Comparison of ENCODE assay signal across 10 cellular contexts in the genomic region with DNA sequence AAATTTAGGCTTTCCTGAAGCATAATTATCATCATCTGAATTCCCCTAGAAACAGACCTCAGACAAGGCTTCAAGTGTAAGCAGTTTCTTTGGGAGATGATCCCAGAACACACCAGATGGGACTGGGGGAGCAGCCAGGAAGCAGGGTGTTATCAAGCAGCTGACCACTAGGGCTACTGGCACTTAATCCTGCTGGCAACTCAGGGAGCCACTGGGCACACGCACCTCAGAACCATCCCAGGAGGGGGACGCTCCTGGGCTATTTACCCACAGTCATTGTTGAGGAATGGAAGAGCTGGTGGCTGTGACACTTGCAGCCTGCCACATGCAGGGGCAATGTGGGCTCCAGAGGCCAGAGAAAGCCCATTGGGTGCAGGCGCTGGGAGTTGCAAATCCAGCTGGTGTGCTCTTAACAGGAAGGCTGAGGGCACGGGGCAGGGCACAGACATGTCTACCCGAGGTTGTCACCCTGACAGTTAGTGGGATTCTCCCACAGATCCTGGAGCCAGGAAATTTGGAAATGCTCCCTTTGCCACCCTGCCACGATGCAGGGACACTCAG. TPM values are rescaled to one million over a fixed set of nuclear protein-coding genes. Genes with fewer than 3 reads are reported as not detected.
DNase-seq lines count a peak whose midpoint lies in the region; ATAC-seq and TF ChIP-seq lines count a peak whose summit lies in the region.
"Had no signal": no experiment of that assay in that cellular context is flagged by ENCODE, and none has a peak within 500 bp of the region (broad histone marks: within the 10 kb centered on the region; RNA-seq: fewer than 3 reads in every experiment).

No MANE protein-coding gene starts in this region.

- intact Hi-C loops in tibial artery (cut with DNase I; ENCODE audit: low total_unique reads): no loop called here
- intact Hi-C loops in naive thymus-derived CD4-positive, alpha-beta T cell (cut with micrococcal nuclease): no loop called here

- H3K27me3 ChIP-seq in OCI-LY1 (ENCODE audit: insufficient read depth, low read length) (no peaks in the 10 kb centered on the region), tibial artery (peaks cover 0 to 32% of the 10 kb centered on the region in 2 donors)
- H3K27me3 ChIP-seq in naive thymus-derived CD4-positive, alpha-beta T cell (ENCODE audit: control insufficient read depth in 2 of 2, insufficient read depth in 2 of 2, low read length in 2 of 2): no peaks in the 10 kb centered on the region

- no peak overlapping the region for H3K27ac Mint-ChIP-seq in osteocyte (ENCODE audit: unreplicated experiment)
- H3K27ac Mint-ChIP-seq in naive thymus-derived CD4-positive, alpha-beta T cell: no peak overlapping the region
- H3K27ac Mint-ChIP-seq: immature natural killer cell had no signal

- POLR2A ChIA-PET in naive thymus-derived CD4-positive, alpha-beta T cell (lab: Charles Lee): no interaction called here

- peaks cover 26% of the 10 kb centered on the region for H3K4me1 ChIP-seq in OCI-LY1 (ENCODE audit: insufficient read depth, low read length, severe bottlenecking)
- H3K4me1 ChIP-seq in tibial artery: no peaks in the 10 kb centered on the region
- no peaks in the 10 kb centered on the region for H3K4me1 ChIP-seq in naive thymus-derived CD4-positive, alpha-beta T cell (ENCODE audit: control insufficient read depth in 2 of 2, insufficient read depth in 2 of 2, low read length in 2 of 2)

- TF ChIP-seq CTCF in OCI-LY1 (IDR thresholded peaks at IDR 0.05; ENCODE audit: low read length) (no peak), fibroblast of mammary gland (conservative IDR thresholded peaks at IDR 0.05; ENCODE audit: control insufficient read depth, insufficient read depth, low read depth, low read length) (peak; percentile 21), osteocyte (IDR thresholded peaks at IDR 0.05) (peak; percentile 20), tibial artery (IDR thresholded peaks at IDR 0.05) (no peak)

- no peaks in the 10 kb centered on the region for H3F3A ChIP-seq in OCI-LY1 (ENCODE audit: insufficient read depth, low read length)

- no peak for ATAC-seq in GM18868 (IDR thresholded peaks at IDR 0.05; ENCODE audit: unreplicated experiment)
- ATAC-seq in naive thymus-derived CD4-positive, alpha-beta T cell: no peak

- no peak overlapping the region for H3K9ac ChIP-seq in OCI-LY1 (ENCODE audit: low read length)

- no peaks in the 10 kb centered on the region for H3K9me3 Mint-ChIP-seq in osteocyte (ENCODE audit: unreplicated experiment)
- H3K9me3 Mint-ChIP-seq in naive thymus-derived CD4-positive, alpha-beta T cell: peaks cover 0 to 2% (median 0%) of the 10 kb centered on the region in 11 donors

- H3K4me3 Mint-ChIP-seq in osteocyte (ENCODE audit: unreplicated experiment): no peak overlapping the region
- H3K4me3 Mint-ChIP-seq in naive thymus-derived CD4-positive, alpha-beta T cell: no peak overlapping the region
- H3K4me3 Mint-ChIP-seq: immature natural killer cell had no signal

- H3K36me3 ChIP-seq in OCI-LY1 (ENCODE audit: insufficient read depth, low read length) (peaks cover 77% of the 10 kb centered on the region), tibial artery (peaks cover 0 to 20% (median 0%) of the 10 kb centered on the region in 3 donors)
- no peaks in the 10 kb centered on the region for H3K36me3 ChIP-seq in naive thymus-derived CD4-positive, alpha-beta T cell (ENCODE audit: control insufficient read depth in 2 of 3, insufficient read depth in 3 of 3, low read length in 3 of 3)

- H4K20me1 ChIP-seq in OCI-LY1 (ENCODE audit: insufficient read depth, low read length): no peaks in the 10 kb centered on the region

- no peaks in the 10 kb centered on the region for H3K36me3 Mint-ChIP-seq in osteocyte (ENCODE audit: unreplicated experiment)
- H3K36me3 Mint-ChIP-seq in naive thymus-derived CD4-positive, alpha-beta T cell: peaks cover 0 to 3% (median 0%) of the 10 kb centered on the region in 5 donors
- H3K36me3 Mint-ChIP-seq: immature natural killer cell had no signal

- no peak overlapping the region for H2AFZ ChIP-seq in OCI-LY1 (ENCODE audit: low read length)

- H3K9me2 ChIP-seq in OCI-LY1 (ENCODE audit: low read depth, low read length): no peaks in the 10 kb centered on the region

- H3K4me1 Mint-ChIP-seq in osteocyte (ENCODE audit: unreplicated experiment): no peaks in the 10 kb centered on the region
- H3K4me1 Mint-ChIP-seq in naive thymus-derived CD4-positive, alpha-beta T cell: peaks cover 0 to 7% (median 4%) of the 10 kb centered on the region in 7 donors
- H3K4me1 Mint-ChIP-seq: immature natural killer cell had no signal

- H3K4me3 ChIP-seq in OCI-LY1 (ENCODE audit: low read depth, low read length, poor library complexity, severe bottlenecking) (no peak overlapping the region), fibroblast of mammary gland (ENCODE audit: control insufficient read depth, low read depth, low read length) (no peak overlapping the region), tibial artery (no peak overlapping the region)
- no peak overlapping the region for H3K4me3 ChIP-seq in naive thymus-derived CD4-positive, alpha-beta T cell (ENCODE audit: low read length)

- no peak overlapping the region for H3K4me2 ChIP-seq in OCI-LY1 (ENCODE audit: low read length)

- H3K9me3 ChIP-seq in OCI-LY1 (ENCODE audit: low read length): no peaks in the 10 kb centered on the region
- no peaks in the 10 kb centered on the region for H3K9me3 ChIP-seq in tibial artery
- H3K9me3 ChIP-seq in naive thymus-derived CD4-positive, alpha-beta T cell (ENCODE audit: control insufficient read depth in 2 of 3, low read length in 3 of 3): no peaks in the 10 kb centered on the region

- H3K27ac ChIP-seq in OCI-LY1 (ENCODE audit: low read depth, low read length, poor library complexity, severe bottlenecking) (peak overlapping the region; percentile 3), tibial artery (no peak overlapping the region)
- H3K27ac ChIP-seq in naive thymus-derived CD4-positive, alpha-beta T cell (ENCODE audit: low read depth, low read length): no peak overlapping the region

- peaks cover 18% of the 10 kb centered on the region for H3K27me3 Mint-ChIP-seq in osteocyte (ENCODE audit: unreplicated experiment)
- H3K27me3 Mint-ChIP-seq in naive thymus-derived CD4-positive, alpha-beta T cell: peaks cover 0 to 10% (median 3%) of the 10 kb centered on the region in 5 donors

- CTCF ChIA-PET in naive thymus-derived CD4-positive, alpha-beta T cell (lab: Charles Lee): interaction anchor here (2.4 kb wide), 1 partner anchor 8 kb away, joined by 12 read pairs; no protein-coding TSS in a partner anchor

- DNase-seq in GM03348 (ENCODE audit: low spot score) (peak; percentile 55), fibroblast of mammary gland (ENCODE audit: low read depth) (peak; percentile 6), osteocyte (ENCODE audit: extremely low spot score, unreplicated experiment) (no peak), tibial artery (no peak)
- no peak for DNase-seq in naive thymus-derived CD4-positive, alpha-beta T cell
- DNase-seq: activated gamma-delta T cell treated with Interleukin-2 at 50 U/mL for 16 hours, immature natural killer cell had no signal

- H3K79me2 ChIP-seq in OCI-LY1 (ENCODE audit: insufficient read depth, low read length): no peaks in the 10 kb centered on the region

RNA-seq across cellular contexts. Expression of a gene that starts 15.1 kb away (rescaled TPM):
- total RNA-seq in osteocyte: not detected in 2 replicates
- not detected for total RNA-seq in naive thymus-derived CD4-positive, alpha-beta T cell
- not detected for polyA plus RNA-seq in naive thymus-derived CD4-positive, alpha-beta T cell
- total RNA-seq: pulmonary artery endothelial cell had no signal
- polyA plus RNA-seq: immature natural killer cell had no signal

RNA-seq across cellular contexts. Expression of a gene that starts 29.1 kb away (rescaled TPM):
- 0.16 TPM in 1 of 2 replicates, not detected in the other for total RNA-seq in osteocyte
- 1 to 10 TPM; 1.0 to 3.9 (median 2.6) TPM for total RNA-seq in naive thymus-derived CD4-positive, alpha-beta T cell
- under 1 TPM; 0.08 to 0.75 TPM for polyA plus RNA-seq in naive thymus-derived CD4-positive, alpha-beta T cell
- total RNA-seq: pulmonary artery endothelial cell had no signal

RNA-seq across cellular contexts. Expression of a gene that starts 46.1 kb away (rescaled TPM):
- total RNA-seq in osteocyte: not detected in 2 replicates
- not detected for total RNA-seq in naive thymus-derived CD4-positive, alpha-beta T cell
- polyA plus RNA-seq in naive thymus-derived CD4-positive, alpha-beta T cell: not detected
- polyA plus RNA-seq: immature natural killer cell had no signal

Comparison
In these comparisons a context has a peak if more than half of its experiments do, and no peak if none do; other contexts are left out.
1. DNase-seq: peak in GM03348 (single experiment) and fibroblast of mammary gland (single experiment); none in osteocyte (single experiment), tibial artery (0 of 2) and naive thymus-derived CD4-positive, alpha-beta T cell (0 of 9).
2. CTCF ChIP-seq: peak in fibroblast of mammary gland (single experiment) and osteocyte (single experiment); none in OCI-LY1 (single experiment) and tibial artery (0 of 2).